ENCODE assay signal across 9 cellular contexts in genomic region chr2:105800036-105800755, GRCh38. TPM values are rescaled to one million over a fixed set of nuclear protein-coding genes. Genes with fewer than 3 reads are reported as not detected.
DNase-seq lines count a peak whose midpoint lies in the region; FAIRE-seq and TF ChIP-seq lines count a peak whose summit lies in the region.
"Had no signal": no experiment of that assay in that cellular context is flagged by ENCODE, and none has a peak within 500 bp of the region (broad histone marks: within the 10 kb centered on the region; RNA-seq: fewer than 3 reads in every experiment).

No MANE protein-coding gene starts in this region.

- H3K27ac ChIP-seq in OCI-LY3 (ENCODE audit: low read length) (no peak overlapping the region), parathyroid adenoma (peak overlapping the region; percentile 6), brain microvascular endothelial cell (no peak overlapping the region)
- peak overlapping the region; percentile 75 for H3K27ac ChIP-seq in effector memory CD4-positive, alpha-beta T cell (ENCODE audit: insufficient read depth, low read length, poor library complexity, severe bottlenecking)

- H3K4me2 ChIP-seq in OCI-LY3 (ENCODE audit: low read length) (peak overlapping the region; percentile 18), parathyroid adenoma (ENCODE audit: low read length) (no peak overlapping the region)

- H3K4me1 ChIP-seq in OCI-LY3 (ENCODE audit: low read length): peaks cover 44% of the 10 kb centered on the region
- peaks cover 90% of the 10 kb centered on the region for H3K4me1 ChIP-seq in effector memory CD4-positive, alpha-beta T cell (ENCODE audit: control insufficient read depth, insufficient read depth, low read length, poor library complexity, severe bottlenecking)
- peaks cover 11% of the 10 kb centered on the region for H3K4me1 ChIP-seq in parathyroid adenoma

- no peaks in the 10 kb centered on the region for H3K9me3 ChIP-seq in OCI-LY3 (ENCODE audit: insufficient read depth, low read length)
- no peaks in the 10 kb centered on the region for H3K9me3 ChIP-seq in effector memory CD4-positive, alpha-beta T cell (ENCODE audit: control insufficient read depth, low read length)
- no peaks in the 10 kb centered on the region for H3K9me3 ChIP-seq in parathyroid adenoma (ENCODE audit: control insufficient read depth, low read length)
- H3K9me3 ChIP-seq: HAP-1 had no signal

- peaks cover 82% of the 10 kb centered on the region for H4K20me1 ChIP-seq in OCI-LY3 (ENCODE audit: insufficient read depth, low read length)

- no peak overlapping the region for H3K9ac ChIP-seq in OCI-LY3 (ENCODE audit: low read length)
- no peak overlapping the region for H3K9ac ChIP-seq in parathyroid adenoma

- peaks cover 2% of the 10 kb centered on the region for H3K36me3 Mint-ChIP-seq in chondrocyte (ENCODE audit: low read depth)

- H3K27me3 ChIP-seq in OCI-LY3 (ENCODE audit: low read depth, low read length) (no peaks in the 10 kb centered on the region), parathyroid adenoma (ENCODE audit: control insufficient read depth, insufficient read depth, low read length) (no peaks in the 10 kb centered on the region), brain microvascular endothelial cell (replicated peaks) (no peaks in the 10 kb centered on the region)
- no peaks in the 10 kb centered on the region for H3K27me3 ChIP-seq in effector memory CD4-positive, alpha-beta T cell (replicated peaks; ENCODE audit: control insufficient read depth, insufficient read depth, low read length, poor library complexity, severe bottlenecking)

- peaks cover 73% of the 10 kb centered on the region for H3K4me1 Mint-ChIP-seq in chondrocyte (ENCODE audit: low read depth)

- H3K79me2 ChIP-seq in OCI-LY3 (ENCODE audit: low read length): peaks cover 66% of the 10 kb centered on the region
- H3K79me2 ChIP-seq in parathyroid adenoma: peaks cover 26% of the 10 kb centered on the region

- no peak overlapping the region for H2AFZ ChIP-seq in OCI-LY3 (ENCODE audit: low read depth, low read length)
- no peak overlapping the region for H2AFZ ChIP-seq in parathyroid adenoma

- H3K9me3 Mint-ChIP-seq in chondrocyte (ENCODE audit: low read depth): no peaks in the 10 kb centered on the region

- FAIRE-seq in GM12891 (lab: Jason Lieb, UNC): peak; percentile 16

- no peak overlapping the region for H3K27ac Mint-ChIP-seq in chondrocyte (ENCODE audit: unreplicated experiment)

- H3K36me3 ChIP-seq in OCI-LY3 (replicated peaks; ENCODE audit: low read depth, low read length) (no peaks in the 10 kb centered on the region), parathyroid adenoma (ENCODE audit: control insufficient read depth, insufficient read depth, low read length) (no peaks in the 10 kb centered on the region), brain microvascular endothelial cell (replicated peaks) (no peaks in the 10 kb centered on the region)
- H3K36me3 ChIP-seq in effector memory CD4-positive, alpha-beta T cell (ENCODE audit: control insufficient read depth, insufficient read depth, low read length): no peaks in the 10 kb centered on the region
- H3K36me3 ChIP-seq: HAP-1 had no signal

- H3K4me3 ChIP-seq in OCI-LY3 (ENCODE audit: low read length) (no peak overlapping the region), parathyroid adenoma (ENCODE audit: low read depth, low read length) (no peak overlapping the region), brain microvascular endothelial cell (ENCODE audit: low read depth, low read length) (no peak overlapping the region)
- no peak overlapping the region for H3K4me3 ChIP-seq in effector memory CD4-positive, alpha-beta T cell (ENCODE audit: insufficient read depth, low read depth, low read length, poor library complexity, severe bottlenecking)
- H3K4me3 ChIP-seq: HAP-1 had no signal

- no peak for TF ChIP-seq POLR2A in GM12891 (IDR thresholded peaks at IDR 0.05; ENCODE audit: low read depth, low read length)

- no peaks in the 10 kb centered on the region for H3K27me3 Mint-ChIP-seq in chondrocyte (ENCODE audit: low read depth)

- DNase-seq in GM12891 (ENCODE audit: insufficient read length, low spot score) (no peak), DMS53 (lab: John Stamatoyannopoulos, UW) (no peak), brain microvascular endothelial cell (no peak), chondrocyte (ENCODE audit: low spot score) (no peak)
- no peak for DNase-seq in effector memory CD4-positive, alpha-beta T cell
- DNase-seq in activated CD4-positive, alpha-beta T cell treated with anti-CD3 and anti-CD28 coated beads, Interleukin-2, amount 50 U/mL, for 1 hour: no peak

- in situ Hi-C loops in brain microvascular endothelial cell (cut with HindIII; ENCODE audit: low pct_ligation_motif_present, low sequenced_read_pairs): no loop called here

- TF ChIP-seq CTCF in OCI-LY3 (IDR thresholded peaks at IDR 0.05; ENCODE audit: low read depth, low read length) (no peak), parathyroid adenoma (IDR thresholded peaks at IDR 0.05) (no peak), brain microvascular endothelial cell (IDR thresholded peaks at IDR 0.05; ENCODE audit: low read depth, low read length, missing control alignments) (no peak), chondrocyte (IDR thresholded peaks at IDR 0.05) (no peak)

- no peak overlapping the region for H3K4me3 Mint-ChIP-seq in chondrocyte (ENCODE audit: unreplicated experiment)

TF ChIP-seq in GM12891, 5 proteins besides CTCF, POLR2A, EP300 and RAD21:
- no peak; the same call in 1 of the 2 replicates for TF ChIP-seq POLR2AphosphoS5 (IDR thresholded peaks at IDR 0.05; ENCODE audit: low read depth, low read length)
- no peak for TF ChIP-seq PAX5 (IDR thresholded peaks at IDR 0.05; ENCODE audit: insufficient read depth, low read length, severe bottlenecking)
- no peak for TF ChIP-seq SPI1 (IDR thresholded peaks at IDR 0.05; ENCODE audit: low read depth, low read length)
- no peak for TF ChIP-seq TAF1 (IDR thresholded peaks at IDR 0.05; ENCODE audit: low read depth, low read length)
- no peak for TF ChIP-seq POU2F2 (IDR thresholded peaks at IDR 0.05; ENCODE audit: low read depth, low read length)
TF ChIP-seq in GM12891: peak in this region for 0.

RNA-seq across cellular contexts. Expression of gene NCK2, which starts 55.5 kb away (rescaled TPM):
- polyA plus RNA-seq in GM12891 (2012; ENCODE audit: low read depth, missing spikeins): 28.9 TPM
- 28.6 to 55.5 TPM (median 55.2 TPM) in 3 replicates for total RNA-seq in chondrocyte

Comparison
In these comparisons a context has a peak if more than half of its experiments do, and no peak if none do; other contexts are left out.
1. H3K27ac ChIP-seq: peak in effector memory CD4-positive, alpha-beta T cell (single experiment) and parathyroid adenoma (single experiment); none in OCI-LY3 (single experiment) and brain microvascular endothelial cell (single experiment).